In genomic region chr11:105793092-105793491, GRCh38 we compare ENCODE assay signal across 3 cellular contexts.
"Had no signal": no experiment of that assay in that cellular context is flagged by ENCODE, and none has a peak within 500 bp of the region (broad histone marks: within the 10 kb centered on the region; RNA-seq: fewer than 3 reads in every experiment).

No MANE protein-coding gene starts in this region.

- H3K4me3 ChIP-seq: GM12878 had no signal

- DNase-seq: GDM1, GF-D8 had no signal

- ATAC-seq: GM12878 had no signal
